8 cellular contexts compared by ENCODE assay signal in the genomic region with DNA sequence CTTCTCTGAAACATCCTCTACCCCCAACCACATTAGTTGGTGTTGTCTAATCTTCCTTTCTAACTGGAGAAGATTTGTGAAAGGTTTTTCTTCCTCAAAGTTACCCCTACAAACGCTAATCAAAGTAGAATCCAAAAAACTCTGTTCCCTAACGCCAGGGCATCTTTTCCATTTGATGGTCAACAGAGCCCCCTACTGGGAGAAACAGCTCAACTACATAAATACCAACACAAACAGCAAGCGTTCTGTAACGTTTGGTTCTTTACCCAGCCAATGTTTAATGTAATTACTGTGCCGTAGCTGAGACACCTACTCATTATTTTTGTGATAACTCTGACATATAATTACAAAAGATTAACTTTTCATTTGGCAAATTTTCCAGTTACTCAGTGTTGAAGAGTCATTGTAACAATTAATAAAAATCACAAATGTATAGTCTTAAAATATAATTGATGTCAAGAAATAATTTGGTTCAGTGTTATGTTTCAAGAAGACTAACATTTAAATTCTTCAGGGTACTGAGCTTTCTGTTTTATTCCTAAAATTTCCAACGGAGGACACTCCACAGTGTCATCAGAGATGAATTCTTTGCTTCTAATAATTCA.
DNase-seq lines count a peak whose midpoint lies in the region; TF ChIP-seq lines count a peak whose summit lies in the region.

No MANE protein-coding gene starts in this region.

- no peaks in the 10 kb centered on the region for H3K36me3 Mint-ChIP-seq in neural crest cell (ENCODE audit: low read depth)

- H3K4me3 ChIP-seq in fibroblast of pulmonary artery (replicated peaks; ENCODE audit: low read depth, low read length), result no peak overlapping the region

- H3K4me1 Mint-ChIP-seq in neural crest cell, result no peaks in the 10 kb centered on the region

- no peak overlapping the region for H3K4me3 Mint-ChIP-seq in neural crest cell

- H3K27ac Mint-ChIP-seq in neural crest cell (ENCODE audit: unreplicated experiment), result no peak overlapping the region

- DNase-seq in stimulated activated CD4-positive, alpha-beta T cell treated with anti-CD3 and anti-CD28 coated beads, Interleukin-15, amount 100 ng/mL, for 24 hours, result peak; percentile 14
- no peak for DNase-seq in stimulated activated CD4-positive, alpha-beta T cell treated with anti-CD3 and anti-CD28 coated beads, Interleukin-4, amount 100 ng/mL, for 1 hour
- DNase-seq in HCEC 1CT (peak; percentile 23), NAMALWA (ENCODE audit: low spot score) (peak; percentile 84), SKM-1 treated with dmso at 0.1 percent for 144 hours (lab: John Stamatoyannopoulos, UW; ENCODE audit: unreplicated experiment) (peak; percentile 67), fibroblast of pulmonary artery (ENCODE audit: low read depth) (peak; percentile 78), neural crest cell (ENCODE audit: low read depth, low spot score) (peak; percentile 56)
- no peak for DNase-seq in effector CD8-positive, alpha-beta T cell (lab: John Stamatoyannopoulos, UW)

- no peaks in the 10 kb centered on the region for H3K9me3 Mint-ChIP-seq in neural crest cell

- no peaks in the 10 kb centered on the region for H3K27me3 Mint-ChIP-seq in neural crest cell (ENCODE audit: low read depth)

- TF ChIP-seq CTCF in fibroblast of pulmonary artery (IDR thresholded peaks at IDR 0.05; ENCODE audit: low read length, missing control alignments) (peak; percentile 79), neural crest cell (conservative IDR thresholded peaks at IDR 0.05) (peak; percentile 98)

Comparison
In these comparisons a context has a peak if more than half of its experiments do, and no peak if none do; other contexts are left out.
1. DNase-seq: peak in stimulated activated CD4-positive, alpha-beta T cell treated with anti-CD3 and anti-CD28 coated beads, Interleukin-15, amount 100 ng/mL, for 24 hours (single experiment), HCEC 1CT (single experiment), NAMALWA (single experiment), SKM-1 treated with dmso at 0.1 percent for 144 hours (single experiment), fibroblast of pulmonary artery (single experiment) and neural crest cell (single experiment); none in stimulated activated CD4-positive, alpha-beta T cell treated with anti-CD3 and anti-CD28 coated beads, Interleukin-4, amount 100 ng/mL, for 1 hour (single experiment) and effector CD8-positive, alpha-beta T cell (single experiment).